Comparison of ENCODE assay signal across 1 cellular context in the genomic region with DNA sequence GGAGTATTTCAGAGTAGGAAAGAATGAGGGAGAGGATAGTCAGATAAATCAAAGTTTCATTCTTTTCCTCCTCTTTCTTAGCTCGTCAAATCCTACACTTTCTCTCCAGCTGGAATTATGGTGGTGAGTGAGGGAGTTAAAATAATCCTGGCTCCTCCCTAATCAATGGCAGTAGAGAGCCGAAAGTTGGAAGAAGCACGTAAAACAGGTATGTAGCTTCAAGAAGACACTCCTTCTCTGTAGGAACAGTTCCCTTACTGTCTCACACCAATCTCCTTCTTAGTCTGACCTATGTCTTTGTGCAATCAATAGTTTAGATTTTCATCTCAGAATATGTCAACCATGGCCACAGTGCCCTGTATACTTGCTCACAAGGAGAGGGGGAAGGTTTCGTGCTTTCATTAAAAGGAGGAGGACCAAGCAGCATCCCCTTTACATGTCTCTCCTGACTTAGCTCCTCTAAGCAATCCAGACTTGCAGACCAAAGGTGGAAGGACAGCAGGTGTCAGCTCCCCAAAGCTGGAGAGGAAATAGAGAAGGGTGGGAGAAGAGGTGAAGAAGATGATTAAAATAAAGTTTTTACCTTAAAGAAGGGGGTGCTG.
TF ChIP-seq lines count a peak whose summit lies in the region.

No MANE protein-coding gene starts in this region.

TF ChIP-seq in GM23338, 12 proteins besides CTCF, POLR2A, EP300 and RAD21 (continued from another document):
- TF ChIP-seq, protein P1, sequence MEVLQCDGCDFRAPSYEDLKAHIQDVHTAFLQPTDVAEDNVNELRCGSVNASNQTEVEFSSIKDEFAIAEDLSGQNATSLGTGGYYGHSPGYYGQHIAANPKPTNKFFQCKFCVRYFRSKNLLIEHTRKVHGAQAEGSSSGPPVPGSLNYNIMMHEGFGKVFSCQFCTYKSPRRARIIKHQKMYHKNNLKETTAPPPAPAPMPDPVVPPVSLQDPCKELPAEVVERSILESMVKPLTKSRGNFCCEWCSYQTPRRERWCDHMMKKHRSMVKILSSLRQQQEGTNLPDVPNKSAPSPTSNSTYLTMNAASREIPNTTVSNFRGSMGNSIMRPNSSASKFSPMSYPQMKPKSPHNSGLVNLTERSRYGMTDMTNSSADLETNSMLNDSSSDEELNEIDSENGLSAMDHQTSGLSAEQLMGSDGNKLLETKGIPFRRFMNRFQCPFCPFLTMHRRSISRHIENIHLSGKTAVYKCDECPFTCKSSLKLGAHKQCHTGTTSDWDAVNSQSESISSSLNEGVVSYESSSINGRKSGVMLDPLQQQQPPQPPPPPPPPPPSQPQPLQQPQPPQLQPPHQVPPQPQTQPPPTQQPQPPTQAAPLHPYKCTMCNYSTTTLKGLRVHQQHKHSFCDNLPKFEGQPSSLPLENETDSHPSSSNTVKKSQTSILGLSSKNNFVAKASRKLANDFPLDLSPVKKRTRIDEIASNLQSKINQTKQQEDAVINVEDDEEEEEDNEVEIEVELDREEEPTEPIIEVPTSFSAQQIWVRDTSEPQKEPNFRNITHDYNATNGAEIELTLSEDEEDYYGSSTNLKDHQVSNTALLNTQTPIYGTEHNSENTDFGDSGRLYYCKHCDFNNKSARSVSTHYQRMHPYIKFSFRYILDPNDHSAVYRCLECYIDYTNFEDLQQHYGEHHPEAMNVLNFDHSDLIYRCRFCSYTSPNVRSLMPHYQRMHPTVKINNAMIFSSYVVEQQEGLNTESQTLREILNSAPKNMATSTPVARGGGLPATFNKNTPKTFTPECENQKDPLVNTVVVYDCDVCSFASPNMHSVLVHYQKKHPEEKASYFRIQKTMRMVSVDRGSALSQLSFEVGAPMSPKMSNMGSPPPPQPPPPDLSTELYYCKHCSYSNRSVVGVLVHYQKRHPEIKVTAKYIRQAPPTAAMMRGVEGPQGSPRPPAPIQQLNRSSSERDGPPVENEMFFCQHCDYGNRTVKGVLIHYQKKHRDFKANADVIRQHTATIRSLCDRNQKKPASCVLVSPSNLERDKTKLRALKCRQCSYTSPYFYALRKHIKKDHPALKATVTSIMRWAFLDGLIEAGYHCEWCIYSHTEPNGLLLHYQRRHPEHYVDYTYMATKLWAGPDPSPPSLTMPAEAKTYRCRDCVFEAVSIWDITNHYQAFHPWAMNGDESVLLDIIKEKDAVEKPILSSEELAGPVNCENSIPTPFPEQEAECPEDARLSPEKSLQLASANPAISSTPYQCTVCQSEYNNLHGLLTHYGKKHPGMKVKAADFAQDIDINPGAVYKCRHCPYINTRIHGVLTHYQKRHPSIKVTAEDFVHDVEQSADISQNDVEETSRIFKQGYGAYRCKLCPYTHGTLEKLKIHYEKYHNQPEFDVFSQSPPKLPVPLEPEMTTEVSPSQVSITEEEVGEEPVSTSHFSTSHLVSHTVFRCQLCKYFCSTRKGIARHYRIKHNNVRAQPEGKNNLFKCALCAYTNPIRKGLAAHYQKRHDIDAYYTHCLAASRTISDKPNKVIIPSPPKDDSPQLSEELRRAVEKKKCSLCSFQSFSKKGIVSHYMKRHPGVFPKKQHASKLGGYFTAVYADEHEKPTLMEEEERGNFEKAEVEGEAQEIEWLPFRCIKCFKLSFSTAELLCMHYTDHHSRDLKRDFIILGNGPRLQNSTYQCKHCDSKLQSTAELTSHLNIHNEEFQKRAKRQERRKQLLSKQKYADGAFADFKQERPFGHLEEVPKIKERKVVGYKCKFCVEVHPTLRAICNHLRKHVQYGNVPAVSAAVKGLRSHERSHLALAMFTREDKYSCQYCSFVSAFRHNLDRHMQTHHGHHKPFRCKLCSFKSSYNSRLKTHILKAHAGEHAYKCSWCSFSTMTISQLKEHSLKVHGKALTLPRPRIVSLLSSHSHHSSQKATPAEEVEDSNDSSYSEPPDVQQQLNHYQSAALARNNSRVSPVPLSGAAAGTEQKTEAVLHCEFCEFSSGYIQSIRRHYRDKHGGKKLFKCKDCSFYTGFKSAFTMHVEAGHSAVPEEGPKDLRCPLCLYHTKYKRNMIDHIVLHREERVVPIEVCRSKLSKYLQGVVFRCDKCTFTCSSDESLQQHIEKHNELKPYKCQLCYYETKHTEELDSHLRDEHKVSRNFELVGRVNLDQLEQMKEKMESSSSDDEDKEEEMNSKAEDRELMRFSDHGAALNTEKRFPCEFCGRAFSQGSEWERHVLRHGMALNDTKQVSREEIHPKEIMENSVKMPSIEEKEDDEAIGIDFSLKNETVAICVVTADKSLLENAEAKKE (CRISPR knock-in tag; IDR thresholded peaks at IDR 0.05), result no peak
- TF ChIP-seq, protein P2, sequence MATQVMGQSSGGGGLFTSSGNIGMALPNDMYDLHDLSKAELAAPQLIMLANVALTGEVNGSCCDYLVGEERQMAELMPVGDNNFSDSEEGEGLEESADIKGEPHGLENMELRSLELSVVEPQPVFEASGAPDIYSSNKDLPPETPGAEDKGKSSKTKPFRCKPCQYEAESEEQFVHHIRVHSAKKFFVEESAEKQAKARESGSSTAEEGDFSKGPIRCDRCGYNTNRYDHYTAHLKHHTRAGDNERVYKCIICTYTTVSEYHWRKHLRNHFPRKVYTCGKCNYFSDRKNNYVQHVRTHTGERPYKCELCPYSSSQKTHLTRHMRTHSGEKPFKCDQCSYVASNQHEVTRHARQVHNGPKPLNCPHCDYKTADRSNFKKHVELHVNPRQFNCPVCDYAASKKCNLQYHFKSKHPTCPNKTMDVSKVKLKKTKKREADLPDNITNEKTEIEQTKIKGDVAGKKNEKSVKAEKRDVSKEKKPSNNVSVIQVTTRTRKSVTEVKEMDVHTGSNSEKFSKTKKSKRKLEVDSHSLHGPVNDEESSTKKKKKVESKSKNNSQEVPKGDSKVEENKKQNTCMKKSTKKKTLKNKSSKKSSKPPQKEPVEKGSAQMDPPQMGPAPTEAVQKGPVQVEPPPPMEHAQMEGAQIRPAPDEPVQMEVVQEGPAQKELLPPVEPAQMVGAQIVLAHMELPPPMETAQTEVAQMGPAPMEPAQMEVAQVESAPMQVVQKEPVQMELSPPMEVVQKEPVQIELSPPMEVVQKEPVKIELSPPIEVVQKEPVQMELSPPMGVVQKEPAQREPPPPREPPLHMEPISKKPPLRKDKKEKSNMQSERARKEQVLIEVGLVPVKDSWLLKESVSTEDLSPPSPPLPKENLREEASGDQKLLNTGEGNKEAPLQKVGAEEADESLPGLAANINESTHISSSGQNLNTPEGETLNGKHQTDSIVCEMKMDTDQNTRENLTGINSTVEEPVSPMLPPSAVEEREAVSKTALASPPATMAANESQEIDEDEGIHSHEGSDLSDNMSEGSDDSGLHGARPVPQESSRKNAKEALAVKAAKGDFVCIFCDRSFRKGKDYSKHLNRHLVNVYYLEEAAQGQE (IDR thresholded peaks at IDR 0.05; ENCODE audit: unreplicated experiment), result no peak
- TF ChIP-seq, protein P3, sequence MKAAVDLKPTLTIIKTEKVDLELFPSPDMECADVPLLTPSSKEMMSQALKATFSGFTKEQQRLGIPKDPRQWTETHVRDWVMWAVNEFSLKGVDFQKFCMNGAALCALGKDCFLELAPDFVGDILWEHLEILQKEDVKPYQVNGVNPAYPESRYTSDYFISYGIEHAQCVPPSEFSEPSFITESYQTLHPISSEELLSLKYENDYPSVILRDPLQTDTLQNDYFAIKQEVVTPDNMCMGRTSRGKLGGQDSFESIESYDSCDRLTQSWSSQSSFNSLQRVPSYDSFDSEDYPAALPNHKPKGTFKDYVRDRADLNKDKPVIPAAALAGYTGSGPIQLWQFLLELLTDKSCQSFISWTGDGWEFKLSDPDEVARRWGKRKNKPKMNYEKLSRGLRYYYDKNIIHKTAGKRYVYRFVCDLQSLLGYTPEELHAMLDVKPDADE (IDR thresholded peaks at IDR 0.05), result no peak
- TF ChIP-seq POLR2AphosphoS5 (IDR thresholded peaks at IDR 0.05; ENCODE audit: low read depth), result no peak
- no peak for TF ChIP-seq EZH2phosphoT487 (IDR thresholded peaks at IDR 0.05; ENCODE audit: unreplicated experiment)
- TF ChIP-seq JUNB (IDR thresholded peaks at IDR 0.05; ENCODE audit: unreplicated experiment), result no peak
- TF ChIP-seq ZNF331 (CRISPR knock-in tag; IDR thresholded peaks at IDR 0.05; ENCODE audit: low read depth), result no peak
